ENCODE assay signal across 31 cellular contexts in genomic region chr15:31161990-31162389, GRCh38.
"Had no signal": no experiment of that assay in that cellular context is flagged by ENCODE, and none has a peak within 500 bp of the region (broad histone marks: within the 10 kb centered on the region; RNA-seq: fewer than 3 reads in every experiment).

No MANE protein-coding gene starts in this region.

- H3K27ac ChIP-seq: body of pancreas, cardiac muscle cell, coronary artery, dorsolateral prefrontal cortex, gastroesophageal sphincter, parathyroid adenoma, psoas muscle, testis, transverse colon had no signal

- H2AFZ ChIP-seq: parathyroid adenoma had no signal

- H3K4me3 ChIP-seq: body of pancreas, cardiac muscle cell, coronary artery, dorsolateral prefrontal cortex, gastroesophageal sphincter, psoas muscle, smooth muscle cell, testis, transverse colon had no signal

- H3K4me1 ChIP-seq: gastroesophageal sphincter, parathyroid adenoma, transverse colon had no signal

- H3K4me2 ChIP-seq: smooth muscle cell had no signal

- H3K9me3 Mint-ChIP-seq: immature natural killer cell; nephron; stimulated activated naive B cell treated with anti-CD40 and anti-IgM and Interleukin-4, amounts not matched to agents 10 μg/mL and 1 μg/mL and 100 μg/mL, for 72 hours; T-cell; WTC11 had no signal

- H3K27ac Mint-ChIP-seq: activated CD8-positive, alpha-beta memory T cell treated with anti-CD3 and anti-CD28 coated beads, Interleukin-2, amount 10 ng/mL, durations not matched to agents 7 days and 5 days; activated CD8-positive, alpha-beta T cell treated with anti-CD3 and anti-CD28 coated beads, Interleukin-2, amount 10 ng/mL, durations not matched to agents 7 days and 5 days; activated naive CD8-positive, alpha-beta T cell; nephron; stimulated activated naive B cell treated with anti-CD40 and anti-IgM and Interleukin-4, amounts not matched to agents 10 μg/mL and 1 μg/mL and 100 μg/mL, for 72 hours; T-cell; WTC11 had no signal

- H3K4me3 Mint-ChIP-seq: activated CD8-positive, alpha-beta memory T cell treated with anti-CD3 and anti-CD28 coated beads, Interleukin-2, amount 10 ng/mL, durations not matched to agents 7 days and 5 days; activated CD8-positive, alpha-beta T cell treated with anti-CD3 and anti-CD28 coated beads, Interleukin-2, amount 10 ng/mL, durations not matched to agents 7 days and 5 days; activated naive CD8-positive, alpha-beta T cell; immature natural killer cell; nephron; stimulated activated naive B cell treated with anti-CD40 and anti-IgM and Interleukin-4, amounts not matched to agents 10 μg/mL and 1 μg/mL and 100 μg/mL, for 72 hours; T-cell; WTC11 had no signal

- H3K27me3 ChIP-seq: body of pancreas, cardiac muscle cell, testis, transverse colon had no signal

- H3K4me1 Mint-ChIP-seq: T-cell had no signal

- ATAC-seq: activated CD8-positive, alpha-beta memory T cell treated with anti-CD3 and anti-CD28 coated beads, Interleukin-2, amount 10 ng/mL, durations not matched to agents 7 days and 5 days; activated CD8-positive, alpha-beta T cell treated with anti-CD3 and anti-CD28 coated beads, Interleukin-2, amount 10 ng/mL, durations not matched to agents 7 days and 5 days; body of pancreas; gastroesophageal sphincter; left colon; psoas muscle; stimulated activated naive B cell treated with anti-CD40 and anti-IgM and Interleukin-4, amounts not matched to agents 10 μg/mL and 1 μg/mL and 100 μg/mL, for 72 hours; T-cell; WTC11 had no signal

- H3K36me3 ChIP-seq: cardiac muscle cell, gastroesophageal sphincter, transverse colon had no signal

- H3K79me2 ChIP-seq: parathyroid adenoma had no signal

- DNase-seq: activated CD4-positive, alpha-beta T cell treated with anti-CD3 and anti-CD28 coated beads for 1 hour; activated CD4-positive, alpha-beta T cell treated with anti-CD3 and anti-CD28 coated beads, Interleukin-2, amount 50 U/mL, for 1 hour; activated CD8-positive, alpha-beta memory T cell treated with anti-CD3 and anti-CD28 coated beads, Interleukin-2, amount 10 ng/mL, durations not matched to agents 7 days and 5 days; activated CD8-positive, alpha-beta T cell treated with anti-CD3 and anti-CD28 coated beads, Interleukin-2, amount 10 ng/mL, durations not matched to agents 7 days and 5 days; activated naive CD4-positive, alpha-beta T cell treated with Interleukin-2 at 50 U/mL for 16 hours; activated T-cell treated with anti-CD3 and anti-CD28 coated beads, Interleukin-2, amount 50 U/mL, for 48 hours; aorta; body of pancreas; dorsolateral prefrontal cortex; effector memory CD4-positive, alpha-beta T cell; head of caudate nucleus; hypothalamus; immature natural killer cell; kidney; left colon; mammary epithelial cell; nucleus accumbens; psoas muscle; stimulated activated CD4-positive, alpha-beta T cell treated with anti-CD3 and anti-CD28 coated beads, Interleukin-1b, Interleukin-23, amount 100 ng/mL, for 48 hours; stimulated activated naive B cell treated with anti-CD40 and anti-IgM and Interleukin-4, amounts not matched to agents 10 μg/mL and 1 μg/mL and 100 μg/mL, for 72 hours; T-cell; testis; transverse colon had no signal

- H3K9me3 ChIP-seq: body of pancreas, gastroesophageal sphincter, psoas muscle, testis, transverse colon had no signal

- H3K36me3 Mint-ChIP-seq: activated CD8-positive, alpha-beta memory T cell treated with anti-CD3 and anti-CD28 coated beads, Interleukin-2, amount 10 ng/mL, durations not matched to agents 7 days and 5 days; activated naive CD8-positive, alpha-beta T cell; immature natural killer cell; stimulated activated naive B cell treated with anti-CD40 and anti-IgM and Interleukin-4, amounts not matched to agents 10 μg/mL and 1 μg/mL and 100 μg/mL, for 72 hours; T-cell; WTC11 had no signal
